In genomic region chr12:112430929-112431328, GRCh38 we compare ENCODE assay signal across 25 cellular contexts. TPM values are rescaled to one million over a fixed set of nuclear protein-coding genes. Genes with fewer than 3 reads are reported as not detected.
DNase-seq lines count a peak whose midpoint lies in the region; ATAC-seq and TF ChIP-seq lines count a peak whose summit lies in the region.
"Had no signal": no experiment of that assay in that cellular context is flagged by ENCODE, and none has a peak within 500 bp of the region (broad histone marks: within the 10 kb centered on the region; RNA-seq: fewer than 3 reads in every experiment).

No MANE protein-coding gene starts in this region.

- peaks cover 3% of the 10 kb centered on the region for H3K36me3 Mint-ChIP-seq in GM23338 (ENCODE audit: low read depth)
- H3K36me3 Mint-ChIP-seq in activated T-helper 2 cell treated with anti-CD3 and anti-CD28 coated beads, Interferon-gamma antibody, Interleukin-2, Interleukin-4, amounts not matched to agents 10 μg/mL and 5 μg/mL and 100 μg/mL, durations not matched to agents 14 hours and 24 hours and 36 hours (ENCODE audit: low read depth) = peaks cover 26% of the 10 kb centered on the region
- H3K36me3 Mint-ChIP-seq in stimulated activated effector memory CD8-positive, alpha-beta T cell treated with anti-CD3 and anti-CD28 coated beads, Interleukin-12 subunit alpha, Interleukin-12 subunit beta, amount 100 ng/mL, for 72 hours = peaks cover 27% of the 10 kb centered on the region

- H3K9me3 Mint-ChIP-seq in GM23338 = no peaks in the 10 kb centered on the region
- no peaks in the 10 kb centered on the region for H3K9me3 Mint-ChIP-seq in activated T-helper 2 cell treated with anti-CD3 and anti-CD28 coated beads, Interferon-gamma antibody, Interleukin-2, Interleukin-4, amounts not matched to agents 10 μg/mL and 5 μg/mL and 100 μg/mL, durations not matched to agents 14 hours and 24 hours and 36 hours
- H3K9me3 Mint-ChIP-seq in stimulated activated effector memory CD8-positive, alpha-beta T cell treated with anti-CD3 and anti-CD28 coated beads, Interleukin-12 subunit alpha, Interleukin-12 subunit beta, amount 100 ng/mL, for 72 hours = no peaks in the 10 kb centered on the region
- H3K9me3 Mint-ChIP-seq: effector memory CD8-positive, alpha-beta T cell had no signal

- H3K4me3 Mint-ChIP-seq in GM23338 = no peak overlapping the region
- no peak overlapping the region for H3K4me3 Mint-ChIP-seq in activated T-helper 2 cell treated with anti-CD3 and anti-CD28 coated beads, Interferon-gamma antibody, Interleukin-2, Interleukin-4, amounts not matched to agents 10 μg/mL and 5 μg/mL and 100 μg/mL, durations not matched to agents 14 hours and 24 hours and 36 hours (ENCODE audit: low read depth)
- peak overlapping the region; percentile 14 for H3K4me3 Mint-ChIP-seq in stimulated activated effector memory CD8-positive, alpha-beta T cell treated with anti-CD3 and anti-CD28 coated beads, Interleukin-12 subunit alpha, Interleukin-12 subunit beta, amount 100 ng/mL, for 72 hours
- H3K4me3 Mint-ChIP-seq: B cell; effector memory CD8-positive, alpha-beta T cell had no signal

- peak overlapping the region; percentile 14; the same call in 1 of the 2 replicates for H3K27ac ChIP-seq in GM23338 (ENCODE audit: low read depth)
- H3K27ac ChIP-seq: heart left ventricle, lower lobe of right lung, parathyroid adenoma, right atrium auricular region, stomach, thyroid gland had no signal

- H3K4me1 ChIP-seq in GM23338 (ENCODE audit: insufficient read depth) = no peaks in the 10 kb centered on the region
- H3K4me1 ChIP-seq: lower lobe of right lung, parathyroid adenoma, right atrium auricular region, stomach, thyroid gland had no signal

- H3K4me1 Mint-ChIP-seq in GM23338 = no peaks in the 10 kb centered on the region
- peaks cover 16% of the 10 kb centered on the region for H3K4me1 Mint-ChIP-seq in activated T-helper 2 cell treated with anti-CD3 and anti-CD28 coated beads, Interferon-gamma antibody, Interleukin-2, Interleukin-4, amounts not matched to agents 10 μg/mL and 5 μg/mL and 100 μg/mL, durations not matched to agents 14 hours and 24 hours and 36 hours (ENCODE audit: low read depth)
- H3K4me1 Mint-ChIP-seq in stimulated activated effector memory CD8-positive, alpha-beta T cell treated with anti-CD3 and anti-CD28 coated beads, Interleukin-12 subunit alpha, Interleukin-12 subunit beta, amount 100 ng/mL, for 72 hours = peaks cover 21% of the 10 kb centered on the region

- no peaks in the 10 kb centered on the region for H3K27me3 Mint-ChIP-seq in GM23338 (ENCODE audit: insufficient read depth, low read depth, poor library complexity)
- H3K27me3 Mint-ChIP-seq in activated T-helper 2 cell treated with anti-CD3 and anti-CD28 coated beads, Interferon-gamma antibody, Interleukin-2, Interleukin-4, amounts not matched to agents 10 μg/mL and 5 μg/mL and 100 μg/mL, durations not matched to agents 14 hours and 24 hours and 36 hours (ENCODE audit: low read depth) = no peaks in the 10 kb centered on the region
- H3K27me3 Mint-ChIP-seq: B cell; effector memory CD8-positive, alpha-beta T cell had no signal

- H3K79me2 ChIP-seq in GM23338 (replicated peaks; ENCODE audit: insufficient read depth) = peaks cover 99% of the 10 kb centered on the region

- no peaks in the 10 kb centered on the region for H3K36me3 ChIP-seq in GM23338 (ENCODE audit: insufficient read depth)
- H3K36me3 ChIP-seq: lower lobe of right lung, right atrium auricular region, thyroid gland had no signal

- peaks cover 47% of the 10 kb centered on the region for H4K20me1 ChIP-seq in GM23338 (replicated peaks; ENCODE audit: insufficient read depth)

- no peaks in the 10 kb centered on the region for H3K27me3 ChIP-seq in GM23338 (ENCODE audit: insufficient read depth)
- H3K27me3 ChIP-seq: heart left ventricle, right atrium auricular region, stomach, thyroid gland had no signal

- no peak overlapping the region for H3K4me2 ChIP-seq in GM23338

- H3K27ac Mint-ChIP-seq in GM23338 = no peak overlapping the region
- H3K27ac Mint-ChIP-seq in activated T-helper 2 cell treated with anti-CD3 and anti-CD28 coated beads, Interferon-gamma antibody, Interleukin-2, Interleukin-4, amounts not matched to agents 10 μg/mL and 5 μg/mL and 100 μg/mL, durations not matched to agents 14 hours and 24 hours and 36 hours = peak overlapping the region; percentile 75
- H3K27ac Mint-ChIP-seq in stimulated activated effector memory CD8-positive, alpha-beta T cell treated with anti-CD3 and anti-CD28 coated beads, Interleukin-12 subunit alpha, Interleukin-12 subunit beta, amount 100 ng/mL, for 72 hours = peak overlapping the region; percentile 56
- H3K27ac Mint-ChIP-seq: B cell; effector memory CD8-positive, alpha-beta T cell had no signal

- peak; percentile 32 to 39 for DNase-seq in activated T-cell treated with anti-CD3 and anti-CD28 coated beads, Interleukin-2, amount 50 U/mL, for 48 hours
- no peak for DNase-seq in activated T-cell treated with anti-CD3 and anti-CD28 coated beads for 4 hours
- no peak for DNase-seq in GM23338 (ENCODE audit: low spot score)
- DNase-seq in activated T-helper 2 cell treated with anti-CD3 and anti-CD28 coated beads, Interferon-gamma antibody, Interleukin-2, Interleukin-4, amounts not matched to agents 10 μg/mL and 5 μg/mL and 100 μg/mL, durations not matched to agents 14 hours and 24 hours and 36 hours (ENCODE audit: low spot score) = no peak
- DNase-seq in stimulated activated effector memory CD8-positive, alpha-beta T cell treated with anti-CD3 and anti-CD28 coated beads, Interleukin-12 subunit alpha, Interleukin-12 subunit beta, amount 100 ng/mL, for 72 hours (ENCODE audit: low spot score in 2 of 2) = no peak
- no peak for DNase-seq in NCI-H1092 (lab: John Stamatoyannopoulos, UW)
- no peak for DNase-seq in NCI-H1436 (lab: John Stamatoyannopoulos, UW)
- DNase-seq: activated CD4-positive, alpha-beta T cell treated with anti-CD3 and anti-CD28 coated beads for 1 hour; activated naive CD4-positive, alpha-beta T cell treated with Interleukin-2 at 50 U/mL for 16 hours; caudate nucleus; cortex of kidney; DMS153; effector memory CD8-positive, alpha-beta T cell; heart left ventricle; Kasumi-1; kidney glomerular epithelial cell; lower lobe of right lung; mucosa of descending colon; NCI-H1694; stomach; thyroid gland had no signal

- no peak overlapping the region for H2AFZ ChIP-seq in GM23338
- H2AFZ ChIP-seq: parathyroid adenoma had no signal

- H3K4me3 ChIP-seq in GM23338 = no peak overlapping the region
- H3K4me3 ChIP-seq: heart left ventricle, lower lobe of right lung, mucosa of descending colon, right atrium auricular region, stomach, thyroid gland had no signal

- no peaks in the 10 kb centered on the region for H3K9me2 ChIP-seq in GM23338 (ENCODE audit: insufficient read depth)

- no peak for ATAC-seq in GM23338
- peak; percentile 76 for ATAC-seq in stimulated activated effector memory CD8-positive, alpha-beta T cell treated with anti-CD3 and anti-CD28 coated beads, Interleukin-12 subunit alpha, Interleukin-12 subunit beta, amount 100 ng/mL, for 72 hours
- ATAC-seq: effector memory CD8-positive, alpha-beta T cell; lower lobe of right lung; mucosa of descending colon; SK-N-SH treated with all-trans-retinoic acid at 6 μM for 48 hours had no signal

- no peak for TF ChIP-seq CTCF in GM23338 (conservative IDR thresholded peaks at IDR 0.05; ENCODE audit: low read depth in 2 of 2)

- intact Hi-C loops in activated T-helper 2 cell treated with anti-CD3 and anti-CD28 coated beads, Interferon-gamma antibody, Interleukin-2, Interleukin-4, amounts not matched to agents 10 μg/mL and 5 μg/mL and 100 μg/mL, durations not matched to agents 14 hours and 24 hours and 36 hours (cut with micrococcal nuclease) = no loop called here

- H3F3A ChIP-seq in GM23338 (replicated peaks; ENCODE audit: low read depth) = no peaks in the 10 kb centered on the region

TF ChIP-seq in GM23338, 12 proteins besides CTCF, POLR2A, EP300 and RAD21 (continues in another document):
- no peak for TF ChIP-seq ZNF331 (CRISPR knock-in tag; IDR thresholded peaks at IDR 0.05; ENCODE audit: low read depth)
- no peak for TF ChIP-seq ETS1 (IDR thresholded peaks at IDR 0.05)
- TF ChIP-seq NANOG (IDR thresholded peaks at IDR 0.05; ENCODE audit: borderline replicate concordance) = no peak
- no peak for TF ChIP-seq JUNB (IDR thresholded peaks at IDR 0.05; ENCODE audit: unreplicated experiment)

RNA-seq across cellular contexts. Expression of gene PTPN11, which starts 12.2 kb away (rescaled TPM):
- total RNA-seq in GM23338 (2014; rRNA removed; shearing (Covaris generic)) = 90.0 and 94.7 TPM in 2 replicates
- polyA plus RNA-seq in GM23338 (2016; fragmentation: Nextera tagmentation; extraction: Ambion mirVana) = 71.9 and 87.0 TPM in 2 replicates
- total RNA-seq in activated T-helper 2 cell treated with anti-CD3 and anti-CD28 coated beads, Interferon-gamma antibody, Interleukin-2, Interleukin-4, amounts not matched to agents 10 μg/mL and 5 μg/mL and 100 μg/mL, durations not matched to agents 14 hours and 24 hours and 36 hours = 150 and 153 TPM in 2 replicates

RNA-seq across cellular contexts. Expression of gene RPL6, which starts 21.5 kb away (rescaled TPM):
- 1,413 and 1,678 TPM in 2 replicates for total RNA-seq in GM23338 (2014; rRNA removed; shearing (Covaris generic))
- polyA plus RNA-seq in GM23338 (2016; fragmentation: Nextera tagmentation; extraction: Ambion mirVana) = 1,712 and 1,715 TPM in 2 replicates
- 1,640 and 1,680 TPM in 2 replicates for total RNA-seq in activated T-helper 2 cell treated with anti-CD3 and anti-CD28 coated beads, Interferon-gamma antibody, Interleukin-2, Interleukin-4, amounts not matched to agents 10 μg/mL and 5 μg/mL and 100 μg/mL, durations not matched to agents 14 hours and 24 hours and 36 hours

RNA-seq across cellular contexts. Expression of gene HECTD4, which starts 48.7 kb away (rescaled TPM):
- 29.9 and 36.9 TPM in 2 replicates for total RNA-seq in GM23338 (2014; rRNA removed; shearing (Covaris generic))
- polyA plus RNA-seq in GM23338 (2016; fragmentation: Nextera tagmentation; extraction: Ambion mirVana) = 21.7 and 25.7 TPM in 2 replicates
- 34.7 and 36.6 TPM in 2 replicates for total RNA-seq in activated T-helper 2 cell treated with anti-CD3 and anti-CD28 coated beads, Interferon-gamma antibody, Interleukin-2, Interleukin-4, amounts not matched to agents 10 μg/mL and 5 μg/mL and 100 μg/mL, durations not matched to agents 14 hours and 24 hours and 36 hours

Comparison
In these comparisons a context has a peak if more than half of its experiments do, and no peak if none do; other contexts are left out.
1. DNase-seq: peak in activated T-cell treated with anti-CD3 and anti-CD28 coated beads, Interleukin-2, amount 50 U/mL, for 48 hours (2 of 2); none in activated T-cell treated with anti-CD3 and anti-CD28 coated beads for 4 hours (single experiment), GM23338 (single experiment), activated T-helper 2 cell treated with anti-CD3 and anti-CD28 coated beads, Interferon-gamma antibody, Interleukin-2, Interleukin-4, amounts not matched to agents 10 μg/mL and 5 μg/mL and 100 μg/mL, durations not matched to agents 14 hours and 24 hours and 36 hours (single experiment), stimulated activated effector memory CD8-positive, alpha-beta T cell treated with anti-CD3 and anti-CD28 coated beads, Interleukin-12 subunit alpha, Interleukin-12 subunit beta, amount 100 ng/mL, for 72 hours (0 of 2), NCI-H1092 (single experiment) and NCI-H1436 (single experiment).